38 cellular contexts compared by ENCODE assay signal in the genomic region with DNA sequence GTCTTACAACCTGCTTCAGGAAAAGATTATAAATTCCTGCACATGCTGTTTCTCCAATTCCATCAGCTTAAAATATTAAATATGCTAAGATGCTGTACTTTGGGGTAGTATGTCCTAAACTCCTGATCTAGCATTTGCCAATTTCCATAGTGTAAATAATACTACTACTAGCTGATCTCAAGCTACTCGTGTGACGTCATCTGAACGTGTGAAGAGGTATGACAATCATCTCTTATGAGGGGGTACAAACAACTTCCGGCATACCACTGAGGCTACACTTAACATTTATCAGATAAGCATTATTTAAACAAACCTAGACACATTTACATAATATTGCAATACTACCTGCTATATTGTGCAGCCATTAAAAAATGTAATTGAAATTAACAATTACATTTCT. TPM values are rescaled to one million over a fixed set of nuclear protein-coding genes. Genes with fewer than 3 reads are reported as not detected.
"Had no signal": no experiment of that assay in that cellular context is flagged by ENCODE, and none has a peak within 500 bp of the region (broad histone marks: within the 10 kb centered on the region; RNA-seq: fewer than 3 reads in every experiment).

No MANE protein-coding gene starts in this region.

- H3K9me3 ChIP-seq: MG63 had no signal

- H3K36me3 ChIP-seq: MG63 had no signal

- DNase-seq: Kasumi-1, MG63, MM.1S, MV-4-11, NCI-H1048, NCI-H1092, NCI-H1092 treated with DMSO at 0.1 percent for 48 hours, NCI-H1105, NCI-H1105 treated with DMSO at 0.1 percent for 48 hours, NCI-H1417, NCI-H1417 treated with DMSO at 0.1 percent for 48 hours, NCI-H1436, NCI-H1436 treated with DMSO at 0.1 percent for 48 hours, NCI-H146, NCI-H1694, NCI-H1694 treated with DMSO at 0.1 percent for 48 hours, NCI-H187, NCI-H187 treated with DMSO at 0.1 percent for 48 hours, NCI-H1930, NCI-H2029, NCI-H2029 treated with DMSO at 0.1 percent for 48 hours, NCI-H2081, NCI-H2081 treated with DMSO at 0.1 percent for 48 hours, NCI-H2107, NCI-H2171, NCI-H2171 treated with DMSO at 0.1 percent for 48 hours, NCI-H2227 treated with DMSO at 0.1 percent for 48 hours, NCI-H226, NCI-H345, NCI-H446, NCI-H446 treated with DMSO at 0.1 percent for 48 hours, NCI-H510A, NCI-H510A treated with DMSO at 0.1 percent for 48 hours, NCI-H524, NCI-H524 treated with DMSO at 0.1 percent for 48 hours had no signal

- H3K4me3 ChIP-seq: MG63 had no signal

- H3K27me3 ChIP-seq: MG63 had no signal

RNA-seq across cellular contexts. Expression of gene APELA, which starts 52.4 kb away (rescaled TPM):
- total RNA-seq: LHCN-M2, MCF 10A, NCI-H460 had no signal
